Comparison of ENCODE assay signal across 25 cellular contexts in genomic region chr6:37352384-37352783, GRCh38. TPM values are rescaled to one million over a fixed set of nuclear protein-coding genes. Genes with fewer than 3 reads are reported as not detected.
DNase-seq lines count a peak whose midpoint lies in the region; ATAC-seq and TF ChIP-seq lines count a peak whose summit lies in the region.
"Had no signal": no experiment of that assay in that cellular context is flagged by ENCODE, and none has a peak within 500 bp of the region (broad histone marks: within the 10 kb centered on the region; RNA-seq: fewer than 3 reads in every experiment).

No MANE protein-coding gene starts in this region.

- H3K27ac ChIP-seq in HEK293 (ENCODE audit: extremely low read depth, low read depth, low read length), result no peak overlapping the region
- H3K27ac ChIP-seq: esophagus muscularis mucosa, foreskin keratinocyte, skin epidermis, stomach, tibial nerve had no signal

- ATAC-seq in activated CD4-positive, alpha-beta T cell treated with anti-CD3 and anti-CD28 coated beads for 36 hours, result no peak
- no peak for ATAC-seq in HG02678 (IDR thresholded peaks at IDR 0.05; ENCODE audit: unreplicated experiment)
- ATAC-seq: foreskin keratinocyte had no signal

- no peaks in the 10 kb centered on the region for H3K36me3 Mint-ChIP-seq in activated CD4-positive, alpha-beta T cell treated with anti-CD3 and anti-CD28 coated beads for 36 hours (ENCODE audit: low read depth)
- H3K36me3 Mint-ChIP-seq in brain, result no peaks in the 10 kb centered on the region
- H3K36me3 Mint-ChIP-seq in nephron progenitor cell (ENCODE audit: low read depth), result no peaks in the 10 kb centered on the region

- TF ChIP-seq CTCF in HEK293 (tag by site-specific recombination; IDR thresholded peaks at IDR 0.05), result no peak
- no peak for TF ChIP-seq CTCF in brain (conservative IDR thresholded peaks at IDR 0.05)
- no peak for TF ChIP-seq CTCF in nephron progenitor cell (IDR thresholded peaks at IDR 0.05)

- peak overlapping the region; percentile 8 for H3K4me3 Mint-ChIP-seq in activated CD4-positive, alpha-beta T cell treated with anti-CD3 and anti-CD28 coated beads for 36 hours
- H3K4me3 Mint-ChIP-seq in brain, result peak overlapping the region; percentile 34 to 57 (median 47)
- peak overlapping the region; percentile 18 for H3K4me3 Mint-ChIP-seq in nephron progenitor cell
- H3K4me3 Mint-ChIP-seq: dendritic cell treated with granulocyte-macrophage colony-stimulating factor and Interleukin-4, amounts not matched to agents 40 ng/mL and 50 ng/mL, for 4 days had no signal

- H3K9me3 ChIP-seq in HEK293 (ENCODE audit: control insufficient read depth, insufficient read depth, low read depth, low read length), result no peaks in the 10 kb centered on the region
- H3K9me3 ChIP-seq: esophagus muscularis mucosa, HAP-1, stomach, tibial nerve had no signal

- CTCF ChIA-PET in activated CD4-positive, alpha-beta T cell treated with anti-CD3 and anti-CD28 coated beads for 36 hours (lab: Charles Lee), result no interaction called here
- CTCF ChIA-PET in HEK293 (lab: Yijun Ruan, JAX), result interaction anchor here (2.5 kb wide), 1 partner anchor 27 kb away, joined by 16 read pairs; no protein-coding TSS in a partner anchor

- no peak overlapping the region for H3K4me3 ChIP-seq in HEK293 (ENCODE audit: low read depth, low read length)
- H3K4me3 ChIP-seq: HAP-1, skin epidermis, stomach, tibial nerve had no signal

- DNase-seq in activated CD4-positive, alpha-beta T cell treated with anti-CD3 and anti-CD28 coated beads for 36 hours, result no peak
- no peak for DNase-seq in activated CD4-positive, alpha-beta T cell treated with anti-CD3 and anti-CD28 coated beads for 48 hours
- no peak for DNase-seq in nephron progenitor cell
- DNase-seq in activated effector memory CD4-positive, alpha-beta T cell treated with Interleukin-2 at 50 U/mL for 16 hours, result no peak
- no peak for DNase-seq in A172 (ENCODE audit: low spot score)
- DNase-seq: 8988T; activated naive CD4-positive, alpha-beta T cell treated with anti-CD3 and anti-CD28 coated beads, Interleukin-2, amount 50 U/mL, for 16 hours; central memory CD4-positive, alpha-beta T cell; DMS79; foreskin keratinocyte; GDM1; KG1; MM.1S; NCI-H2081 treated with DMSO at 0.1 percent for 48 hours; NCI-H774; stomach; SW 1271 had no signal

- peaks cover 15% of the 10 kb centered on the region for H3K4me1 ChIP-seq in HEK293 (ENCODE audit: control insufficient read depth, insufficient read depth, low read length)
- H3K4me1 ChIP-seq: foreskin keratinocyte had no signal

- no peaks in the 10 kb centered on the region for H3K9me3 Mint-ChIP-seq in activated CD4-positive, alpha-beta T cell treated with anti-CD3 and anti-CD28 coated beads for 36 hours (ENCODE audit: low read depth)
- peaks cover 0 to 4% (median 0%) of the 10 kb centered on the region in 5 experiments for H3K9me3 Mint-ChIP-seq in brain
- peaks cover 5% of the 10 kb centered on the region for H3K9me3 Mint-ChIP-seq in nephron progenitor cell
- H3K9me3 Mint-ChIP-seq: dendritic cell treated with granulocyte-macrophage colony-stimulating factor and Interleukin-4, amounts not matched to agents 40 ng/mL and 50 ng/mL, for 4 days had no signal

- POLR2A ChIA-PET in activated CD4-positive, alpha-beta T cell treated with anti-CD3 and anti-CD28 coated beads for 36 hours (lab: Charles Lee), result no interaction called here
- POLR2A ChIA-PET in HEK293 (lab: Yijun Ruan, JAX), result no interaction called here

- intact Hi-C loops in activated CD4-positive, alpha-beta T cell treated with anti-CD3 and anti-CD28 coated beads for 36 hours (cut with DNase I, micrococcal nuclease), result no loop called here

- no peaks in the 10 kb centered on the region for H3K27me3 Mint-ChIP-seq in activated CD4-positive, alpha-beta T cell treated with anti-CD3 and anti-CD28 coated beads for 36 hours
- peaks cover 4% of the 10 kb centered on the region for H3K27me3 Mint-ChIP-seq in brain
- peaks cover 41% of the 10 kb centered on the region for H3K27me3 Mint-ChIP-seq in nephron progenitor cell (ENCODE audit: low read depth, poor library complexity)

- H3K27ac Mint-ChIP-seq in activated CD4-positive, alpha-beta T cell treated with anti-CD3 and anti-CD28 coated beads for 36 hours, result no peak overlapping the region
- no peak overlapping the region for H3K27ac Mint-ChIP-seq in brain
- no peak overlapping the region for H3K27ac Mint-ChIP-seq in nephron progenitor cell
- H3K27ac Mint-ChIP-seq: dendritic cell treated with granulocyte-macrophage colony-stimulating factor and Interleukin-4, amounts not matched to agents 40 ng/mL and 50 ng/mL, for 4 days had no signal

- peaks cover 20% of the 10 kb centered on the region for H3K4me1 Mint-ChIP-seq in activated CD4-positive, alpha-beta T cell treated with anti-CD3 and anti-CD28 coated beads for 36 hours
- peaks cover 31% of the 10 kb centered on the region for H3K4me1 Mint-ChIP-seq in brain
- H3K4me1 Mint-ChIP-seq in nephron progenitor cell, result peaks cover 33% of the 10 kb centered on the region

- no peaks in the 10 kb centered on the region; a peak in 1 of 3 replicates for H3K36me3 ChIP-seq in HEK293 (ENCODE audit: control insufficient read depth in 2 of 2, insufficient read depth in 1 of 2, low read length in 2 of 2)
- H3K36me3 ChIP-seq: esophagus muscularis mucosa, HAP-1, stomach, tibial nerve had no signal

TF ChIP-seq in HEK293, 187 proteins besides CTCF, POLR2A, EP300 and RAD21:
- peak; percentile 67 for TF ChIP-seq ZNF366 (tag by site-specific recombination; conservative IDR thresholded peaks at IDR 0.05)
- TF ChIP-seq ZNF423 (tag by site-specific recombination; IDR thresholded peaks at IDR 0.05), result no peak

RNA-seq across cellular contexts. Expression of gene RNF8, which starts 1.4 kb away (rescaled TPM):
- 10 to 100 TPM; 20.6 to 23.8 TPM for total RNA-seq in activated CD4-positive, alpha-beta T cell treated with anti-CD3 and anti-CD28 coated beads for 36 hours
- polyA plus RNA-seq in brain (ENCODE audit: insufficient read depth, low read depth, low replicate concordance), result 34.5 TPM
- total RNA-seq in A172 (2014; rRNA removed; shearing (Covaris generic)), result 35.7 and 40.2 TPM in 2 replicates
